ENCODE assay signal across 8 cellular contexts in genomic region chr9:100473271-100474081, GRCh38. TPM values are rescaled to one million over a fixed set of nuclear protein-coding genes. Genes with fewer than 3 reads are reported as not detected.
DNase-seq lines count a peak whose midpoint lies in the region; ATAC-seq and TF ChIP-seq lines count a peak whose summit lies in the region.

No MANE protein-coding gene starts in this region.

- H3K4me3 ChIP-seq in IMR-90 (ENCODE audit: insufficient read depth, low read depth, low read length): peak overlapping the region; percentile 90
- peak overlapping the region; percentile 67 for H3K4me3 ChIP-seq in choroid plexus epithelial cell (ENCODE audit: low read depth, low read length)
- H3K4me3 ChIP-seq in right lobe of liver: peak overlapping the region; percentile 25 to 43 (median 30)

- no peak overlapping the region for H2AK9ac ChIP-seq in IMR-90 (replicated peaks; ENCODE audit: low read depth, low read length, poor library complexity)

- TF ChIP-seq CTCF in IMR-90 (conservative IDR thresholded peaks at IDR 0.05; ENCODE audit: low read depth, low read length) (no peak), choroid plexus epithelial cell (conservative IDR thresholded peaks at IDR 0.05; ENCODE audit: low read depth, low read length) (no peak), right lobe of liver (IDR thresholded peaks at IDR 0.05) (no peak)

- WGBS in IMR-90 (ENCODE audit: extremely low coverage in 2 of 2, insufficient read length in 1 of 2), 2 experiments: 0% methylated on average over 58 of the region's 110 CpGs; no CpG with 5 or more reads in 1 of the 2 experiments
- 2% methylated on average over 24 of the region's 110 CpGs for WGBS in right lobe of liver (ENCODE audit: insufficient coverage, low coverage, low lambda C conversion rate, missing lambda C conversion rate)

- H4K20me1 ChIP-seq in IMR-90 (ENCODE audit: insufficient read depth, low read length): peaks cover 3% of the 10 kb centered on the region; the same call in 1 of the 2 replicates

- no peak overlapping the region for H4K8ac ChIP-seq in IMR-90 (ENCODE audit: low read depth in 2 of 2, low read length in 2 of 2)

- H2BK120ac ChIP-seq in IMR-90 (ENCODE audit: low read depth, low read length): no peak overlapping the region

- in situ Hi-C loops in IMR-90 (cut with MboI; ENCODE audit: low sequenced_read_pairs): no loop called here

- TF ChIP-seq POLR2A in IMR-90 (IDR thresholded peaks at IDR 0.05; ENCODE audit: low read depth, low read length) (no peak), right lobe of liver (IDR thresholded peaks at IDR 0.05) (no peak)

- H3K4ac ChIP-seq in IMR-90 (ENCODE audit: low read depth, low read length): no peak overlapping the region

- DNase-seq in ELF-1 (ENCODE audit: low read depth, low spot score): peak; percentile 70
- peak; percentile 29 for DNase-seq in IMR-90
- DNase-seq in UCSD-AML1 (lab: John Stamatoyannopoulos, UW; ENCODE audit: unreplicated experiment): peak; percentile 19
- peak; percentile 31 for DNase-seq in choroid plexus epithelial cell (ENCODE audit: low read depth)
- peak in 2 of 3 donors; percentile 33 to 54 for DNase-seq in right lobe of liver
- peak; percentile 13 for DNase-seq in stimulated activated naive CD4-positive, alpha-beta T cell treated with Interleukin-2 at 50 U/mL for 16 hours (lab: John Stamatoyannopoulos, UW)

- no peak overlapping the region for H3K23ac ChIP-seq in IMR-90 (ENCODE audit: low read depth, low read length)

- H3K27me3 ChIP-seq in IMR-90 (ENCODE audit: control insufficient read depth, insufficient read depth, low read length) (no peaks in the 10 kb centered on the region), right lobe of liver (no peaks in the 10 kb centered on the region)

- peaks cover 5% of the 10 kb centered on the region; the same call in 1 of the 2 replicates for H3K9me1 ChIP-seq in IMR-90 (ENCODE audit: insufficient read depth, low read length)

- H2BK20ac ChIP-seq in IMR-90 (ENCODE audit: low read depth, low read length): no peak overlapping the region

- ATAC-seq in GM21528 (IDR thresholded peaks at IDR 0.05; ENCODE audit: low FRiP score, unreplicated experiment) (peak; percentile 77), IMR-90 (ENCODE audit: low read depth) (peak; percentile 86), right lobe of liver (peak; percentile 50 to 69 (median 67)), HG03097 (IDR thresholded peaks at IDR 0.05; ENCODE audit: low FRiP score, unreplicated experiment) (no peak)

- H2AK5ac ChIP-seq in IMR-90 (ENCODE audit: low read depth, low read length): no peak overlapping the region; the same call in 1 of the 2 replicates

- H2BK15ac ChIP-seq in IMR-90 (ENCODE audit: low read depth, low read length): no peak overlapping the region

- H3K14ac ChIP-seq in IMR-90 (replicated peaks; ENCODE audit: low read depth, low read length): no peak overlapping the region

- H3K27ac ChIP-seq in IMR-90 (ENCODE audit: insufficient read depth, low read length) (peak overlapping the region; percentile 11; the same call in 1 of the 2 replicates), right lobe of liver (no peak overlapping the region)

- H2AFZ ChIP-seq in IMR-90 (replicated peaks; ENCODE audit: low read length, poor library complexity): peak overlapping the region; percentile 91

- H2BK5ac ChIP-seq in IMR-90 (ENCODE audit: low read depth, low read length, poor library complexity, severe bottlenecking): no peak overlapping the region

- H3K56ac ChIP-seq in IMR-90 (ENCODE audit: extremely low read depth, insufficient read depth, low read length): no peak overlapping the region

- peaks cover 16 to 31% of the 10 kb centered on the region in 2 experiments for H3K79me1 ChIP-seq in IMR-90 (ENCODE audit: low read depth in 1 of 2, low read length in 2 of 2)

- POLR2A ChIA-PET in IMR-90 (lab: Charles Lee; ENCODE audit: unreplicated experiment): interaction anchor here (0.6 kb wide), 1 partner anchor 34 kb away, joined by 3 read pairs; no protein-coding TSS in a partner anchor

- no peaks in the 10 kb centered on the region for H3K4me1 ChIP-seq in IMR-90 (ENCODE audit: control insufficient read depth, insufficient read depth, low read length)
- H3K4me1 ChIP-seq in right lobe of liver: peaks cover 0 to 3% (median 0%) of the 10 kb centered on the region in 4 donors

- peak overlapping the region; percentile 85 for H3K4me2 ChIP-seq in IMR-90 (ENCODE audit: low read depth, low read length)

- H4K5ac ChIP-seq in IMR-90 (ENCODE audit: low read depth, low read length): no peak overlapping the region

- no peak overlapping the region for H4K91ac ChIP-seq in IMR-90 (ENCODE audit: insufficient read depth, low read depth, low read length)

- dilution Hi-C loops in IMR-90 (cut with HindIII; ENCODE audit: low sequenced_read_pairs, unreplicated experiment): no loop called here

- H3K36me3 ChIP-seq in IMR-90 (ENCODE audit: control insufficient read depth, insufficient read depth, low read length) (no peaks in the 10 kb centered on the region), right lobe of liver (no peaks in the 10 kb centered on the region)

- H3K9ac ChIP-seq in IMR-90 (ENCODE audit: low read depth, low read length): peak overlapping the region; percentile 69

- H3K18ac ChIP-seq in IMR-90 (ENCODE audit: low read depth, low read length): no peak overlapping the region; the same call in 1 of the 2 replicates

- H3K9me3 ChIP-seq in IMR-90 (ENCODE audit: control insufficient read depth, insufficient read depth, low read length) (no peaks in the 10 kb centered on the region), right lobe of liver (no peaks in the 10 kb centered on the region)

- BruUV-seq in IMR-90 (replicated peaks; lab: Mats Ljungman, UMichigan): no TSS peak

- CTCF ChIA-PET in IMR-90 (lab: Yijun Ruan, JAX): interaction anchor here (0.6 kb wide), 1 partner anchor 116 kb away, joined by 3 read pairs; no protein-coding TSS in a partner anchor

- TF ChIP-seq RAD21 in IMR-90 (IDR thresholded peaks at IDR 0.05; ENCODE audit: low read length): no peak

- intact Hi-C loops in IMR-90 (cut with micrococcal nuclease) (loop anchor here (2.0 kb wide), 1 partner anchor 121 kb away; no protein-coding TSS in a partner anchor), right lobe of liver (cut with DNase I) (no loop called here)

TF ChIP-seq in IMR-90, 13 proteins besides CTCF, POLR2A, EP300 and RAD21:
- no peak for TF ChIP-seq CEBPB (IDR thresholded peaks at IDR 0.05; ENCODE audit: low read depth, low read length)
- TF ChIP-seq MXI1 (IDR thresholded peaks at IDR 0.05; ENCODE audit: borderline replicate concordance, low read depth, low read length): 0 out of 2 replicates have a peak, but pooled peaks have one; percentile 16

RNA-seq across cellular contexts. Expression of gene TMEFF1, which starts 0.5 kb away (rescaled TPM):
- total RNA-seq in IMR-90 (2012; rRNA removed) (0.90 and 1.9 TPM in 2 replicates), right lobe of liver (under 1 TPM in 2 of 6 experiments, not detected in 4; 0.09 to 0.24 TPM)
- 0.62 and 0.89 TPM in 2 replicates for polyA plus RNA-seq in IMR-90 (2012; rRNA removed)
- 0.26 and 0.85 TPM in 2 replicates for polyA plus RNA-seq in IMR-90 (2012; cell fraction: cytosol; rRNA removed)
- polyA plus RNA-seq in IMR-90 (2012; cell fraction: nucleus; rRNA removed; ENCODE audit: low replicate concordance): 0.32 and 0.77 TPM in 2 replicates

RNA-seq across cellular contexts. Expression of gene MSANTD3, which starts 46.5 kb away (rescaled TPM):
- total RNA-seq in IMR-90 (2012; rRNA removed) (55.9 and 71.1 TPM in 2 replicates), right lobe of liver (10 to 100 TPM in 3 of 6 experiments, 1 to 10 TPM in 3; 6.7 to 26.9 (median 15.9) TPM)
- 45.3 and 45.5 TPM in 2 replicates for polyA plus RNA-seq in IMR-90 (2012; rRNA removed)
- polyA plus RNA-seq in IMR-90 (2012; cell fraction: cytosol; rRNA removed): 34.1 and 68.2 TPM in 2 replicates
- polyA plus RNA-seq in IMR-90 (2012; cell fraction: nucleus; rRNA removed; ENCODE audit: low replicate concordance): 13.4 and 55.4 TPM in 2 replicates

Comparison
In these comparisons a context has a peak if more than half of its experiments do, and no peak if none do; other contexts are left out.
1. DNase-seq: peak in every context shown above with its lines; median percentile 70 in ELF-1; 44 in right lobe of liver; 31 in choroid plexus epithelial cell; 29 in IMR-90; 19 in UCSD-AML1; 13 in stimulated activated naive CD4-positive, alpha-beta T cell treated with Interleukin-2 at 50 U/mL for 16 hours.
2. H3K4me3 ChIP-seq: peak in every context shown above with its lines; median percentile 90 in IMR-90; 67 in choroid plexus epithelial cell; 30 in right lobe of liver.